ENCODE assay signal across 8 cellular contexts in the genomic region with DNA sequence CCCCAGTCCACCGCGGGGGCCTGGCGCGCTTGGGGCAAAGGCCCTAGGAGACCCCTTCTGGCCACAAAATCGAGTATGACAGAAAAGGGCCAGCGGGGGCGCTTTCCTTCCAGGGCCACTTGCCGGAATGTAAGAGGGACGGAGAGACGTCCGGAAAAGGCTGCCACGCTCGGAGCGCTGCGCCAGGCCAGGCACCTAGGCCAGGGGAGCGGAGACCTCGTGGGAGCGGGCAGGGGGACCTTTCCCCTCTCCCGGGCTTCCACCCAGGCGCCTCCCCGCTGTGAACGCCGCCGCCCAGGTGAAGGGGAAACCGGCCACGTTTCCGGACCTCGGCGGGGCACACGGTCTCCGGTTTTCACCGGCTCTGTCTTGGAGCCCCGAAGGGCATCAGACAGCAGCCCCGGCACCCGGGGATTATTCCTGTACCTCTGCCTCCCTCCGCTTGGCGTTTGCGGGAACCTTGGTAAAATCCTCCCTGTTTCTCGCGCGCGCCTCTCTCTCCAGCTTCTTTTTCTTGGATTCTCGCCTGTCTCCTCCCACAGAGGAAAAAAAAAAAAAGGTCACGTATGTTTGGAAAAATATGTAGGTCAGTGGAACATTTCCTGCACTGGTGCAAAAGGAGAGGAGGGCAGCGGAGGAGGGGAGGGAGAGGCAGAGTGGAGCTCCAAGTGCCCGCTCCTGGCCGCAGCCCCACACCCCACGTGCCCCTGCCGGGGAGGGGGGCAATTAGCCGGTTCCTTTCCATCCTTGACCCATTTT. TPM values are rescaled to one million over a fixed set of nuclear protein-coding genes. Genes with fewer than 3 reads are reported as not detected.
A peak's percentile ranks its signal among the peaks of the same experiment; 100 is the strongest.
DNase-seq lines count a peak whose midpoint lies in the region; ATAC-seq, FAIRE-seq and TF ChIP-seq lines count a peak whose summit lies in the region.

No MANE protein-coding gene starts in this region.

- POLR2A ChIA-PET in GM10248 (lab: Yijun Ruan, JAX), result no interaction called here

- CTCF ChIA-PET in GM10248 (lab: Yijun Ruan, JAX), result interaction anchor here (1.2 kb wide), 1 partner anchor 14 kb away, joined by 3 read pairs; no protein-coding TSS in a partner anchor

- DNase-seq in GM10248 (ENCODE audit: extremely low spot score), result peak; percentile 22
- DNase-seq in SK-MEL-5 (ENCODE audit: low read depth, low spot score), result peak; percentile 87
- no peak for DNase-seq in chondrocyte (ENCODE audit: low spot score)
- DNase-seq in kidney epithelial cell (ENCODE audit: low read depth), result no peak
- peak; percentile 21 for DNase-seq in stimulated activated CD4-positive, alpha-beta T cell treated with anti-CD3 and anti-CD28 coated beads, Interleukin-4, amount 100 ng/mL, for 1 hour
- no peak for DNase-seq in GM19239 (ENCODE audit: insufficient read length, low spot score)

- in situ Hi-C loops in SK-MEL-5 (cut with HindIII; ENCODE audit: low pct_unique_long_range_greater_than_20kb, low sequenced_read_pairs), result no loop called here

- H3K4me1 Mint-ChIP-seq in chondrocyte (ENCODE audit: low read depth), result peaks cover 53% of the 10 kb centered on the region

- H3K27me3 Mint-ChIP-seq in chondrocyte (ENCODE audit: low read depth), result no peaks in the 10 kb centered on the region

- H3K4me3 Mint-ChIP-seq in chondrocyte (ENCODE audit: unreplicated experiment), result peak overlapping the region; percentile 82

- TF ChIP-seq CTCF in GM10248 (IDR thresholded peaks at IDR 0.05; ENCODE audit: control extremely low read depth, extremely low read depth, low read depth, missing control alignments) (no peak), chondrocyte (IDR thresholded peaks at IDR 0.05) (peak; percentile 76), kidney epithelial cell (IDR thresholded peaks at IDR 0.05; ENCODE audit: insufficient read depth, low read length, poor library complexity, severe bottlenecking) (peak; percentile 54)

- no peaks in the 10 kb centered on the region for H3K9me3 Mint-ChIP-seq in chondrocyte (ENCODE audit: low read depth)

- peaks cover 6% of the 10 kb centered on the region for H3K27me3 ChIP-seq in kidney epithelial cell (ENCODE audit: control insufficient read depth, insufficient read depth, low read length)

- no peak for FAIRE-seq in GM19239 (lab: Jason Lieb, UNC)

- peak overlapping the region; percentile 81 for H3K4me3 ChIP-seq in kidney epithelial cell (ENCODE audit: low read depth, low read length)

- peak overlapping the region; percentile 88 for H3K27ac Mint-ChIP-seq in chondrocyte (ENCODE audit: unreplicated experiment)

- H3K36me3 ChIP-seq in kidney epithelial cell (ENCODE audit: control insufficient read depth, insufficient read depth, low read length), result no peaks in the 10 kb centered on the region

- ATAC-seq in HG03039 (IDR thresholded peaks at IDR 0.05; ENCODE audit: unreplicated experiment) (no peak), HG03139 (IDR thresholded peaks at IDR 0.05; ENCODE audit: unreplicated experiment) (no peak)

- no peaks in the 10 kb centered on the region for H3K36me3 Mint-ChIP-seq in chondrocyte (ENCODE audit: low read depth)

RNA-seq across cellular contexts. Expression of a gene that starts 1.2 kb away (rescaled TPM):
- 45.0 and 50.0 TPM in 2 replicates for total RNA-seq in SK-MEL-5 (2014; rRNA removed; shearing (Covaris generic))
- 150 and 206 TPM in 2 replicates for polyA plus RNA-seq in SK-MEL-5 (2015; cell fraction: cytosol; rRNA removed)
- polyA plus RNA-seq in SK-MEL-5 (2015; cell fraction: nucleus; rRNA removed), result 289 and 317 TPM in 2 replicates
- total RNA-seq in chondrocyte (21.7 to 25.6 TPM (median 24.0 TPM) in 3 replicates), kidney epithelial cell (11.2 and 12.8 TPM in 2 replicates)

Comparison
In these comparisons a context has a peak if more than half of its experiments do, and no peak if none do; other contexts are left out.
1. DNase-seq: peak in GM10248 (single experiment), SK-MEL-5 (single experiment) and stimulated activated CD4-positive, alpha-beta T cell treated with anti-CD3 and anti-CD28 coated beads, Interleukin-4, amount 100 ng/mL, for 1 hour (single experiment); none in chondrocyte (single experiment), kidney epithelial cell (single experiment) and GM19239 (single experiment).